18 cellular contexts compared by ENCODE assay signal in genomic region chr17:21075739-21076085, GRCh38. TPM values are rescaled to one million over a fixed set of nuclear protein-coding genes. Genes with fewer than 3 reads are reported as not detected.
DNase-seq lines count a peak whose midpoint lies in the region; ATAC-seq and TF ChIP-seq lines count a peak whose summit lies in the region.
"Had no signal": no experiment of that assay in that cellular context is flagged by ENCODE, and none has a peak within 500 bp of the region (broad histone marks: within the 10 kb centered on the region; RNA-seq: fewer than 3 reads in every experiment).

No MANE protein-coding gene starts in this region.

- H3K4me1 ChIP-seq in left ventricle myocardium inferior = peaks cover 4% of the 10 kb centered on the region
- H3K4me1 ChIP-seq in foreskin keratinocyte = peaks cover 5% of the 10 kb centered on the region
- H3K4me1 ChIP-seq in vagina = peaks cover 15% of the 10 kb centered on the region
- H3K4me1 ChIP-seq: A549 had no signal

- H3K36me3 ChIP-seq in left ventricle myocardium inferior (no peaks in the 10 kb centered on the region), vagina (no peaks in the 10 kb centered on the region)

- peaks cover 10% of the 10 kb centered on the region for H3K27me3 Mint-ChIP-seq in osteocyte (ENCODE audit: unreplicated experiment)
- H3K27me3 Mint-ChIP-seq: stimulated activated memory B cell treated with anti-CD40 and anti-IgM and Interleukin-4, amounts not matched to agents 10 μg/mL and 1 μg/mL and 100 μg/mL, for 72 hours had no signal

- H3K27ac ChIP-seq in left ventricle myocardium inferior (replicated peaks) (peak overlapping the region; percentile 11), foreskin keratinocyte (no peak overlapping the region), vagina (peak overlapping the region; percentile 26)
- H3K27ac ChIP-seq: A549, SK-N-MC had no signal

- H3K27me3 ChIP-seq in left ventricle myocardium inferior (ENCODE audit: low read depth) = peaks cover 6% of the 10 kb centered on the region
- peaks cover 8% of the 10 kb centered on the region for H3K27me3 ChIP-seq in foreskin keratinocyte
- no peaks in the 10 kb centered on the region for H3K27me3 ChIP-seq in vagina

- ATAC-seq in left ventricle myocardium superior (no peak), foreskin keratinocyte (peak; percentile 13), HG03095 (IDR thresholded peaks at IDR 0.05; ENCODE audit: unreplicated experiment) (no peak), GM19463 (IDR thresholded peaks at IDR 0.05; ENCODE audit: unreplicated experiment) (no peak)
- ATAC-seq: A549; activated CD4-positive, alpha-beta T cell treated with anti-CD3 and anti-CD28 coated beads for 36 hours; activated naive CD4-positive, alpha-beta T cell treated with anti-CD3 and anti-CD28 coated beads, Interleukin-2, amount 50 U/mL, for 72 hours; PC-3; stimulated activated memory B cell treated with anti-CD40 and anti-IgM and Interleukin-4, amounts not matched to agents 10 μg/mL and 1 μg/mL and 100 μg/mL, for 72 hours had no signal

- no peaks in the 10 kb centered on the region for H3K9me3 Mint-ChIP-seq in osteocyte (ENCODE audit: unreplicated experiment)
- H3K9me3 Mint-ChIP-seq: activated naive CD4-positive, alpha-beta T cell treated with anti-CD3 and anti-CD28 coated beads, Interleukin-2, amount 50 U/mL, for 72 hours; stimulated activated memory B cell treated with anti-CD40 and anti-IgM and Interleukin-4, amounts not matched to agents 10 μg/mL and 1 μg/mL and 100 μg/mL, for 72 hours had no signal

- no peaks in the 10 kb centered on the region for H3K36me3 Mint-ChIP-seq in osteocyte (ENCODE audit: unreplicated experiment)
- H3K36me3 Mint-ChIP-seq: activated naive CD4-positive, alpha-beta T cell treated with anti-CD3 and anti-CD28 coated beads, Interleukin-2, amount 50 U/mL, for 72 hours; stimulated activated memory B cell treated with anti-CD40 and anti-IgM and Interleukin-4, amounts not matched to agents 10 μg/mL and 1 μg/mL and 100 μg/mL, for 72 hours had no signal

- H3K4me1 Mint-ChIP-seq in osteocyte (ENCODE audit: unreplicated experiment) = peaks cover 14% of the 10 kb centered on the region
- H3K4me1 Mint-ChIP-seq: activated CD4-positive, alpha-beta T cell treated with anti-CD3 and anti-CD28 coated beads for 36 hours; stimulated activated memory B cell treated with anti-CD40 and anti-IgM and Interleukin-4, amounts not matched to agents 10 μg/mL and 1 μg/mL and 100 μg/mL, for 72 hours had no signal

- no peak for TF ChIP-seq CTCF in left ventricle myocardium inferior (IDR thresholded peaks at IDR 0.05; ENCODE audit: borderline replicate concordance)
- no peak for TF ChIP-seq CTCF in foreskin keratinocyte (conservative IDR thresholded peaks at IDR 0.05)
- TF ChIP-seq CTCF in osteocyte (IDR thresholded peaks at IDR 0.05) = no peak
- no peak for TF ChIP-seq CTCF in vagina (IDR thresholded peaks at IDR 0.05)

- DNase-seq in left ventricle myocardium inferior = no peak
- no peak for DNase-seq in left ventricle myocardium superior
- no peak for DNase-seq in foreskin keratinocyte
- DNase-seq in osteocyte (ENCODE audit: extremely low spot score, unreplicated experiment) = no peak
- no peak for DNase-seq in vagina (ENCODE audit: extremely low spot score in 2 of 2)
- no peak for DNase-seq in H4 (ENCODE audit: low spot score)
- DNase-seq: activated CD4-positive, alpha-beta T cell treated with anti-CD3 and anti-CD28 coated beads for 36 hours; effector CD4-positive, alpha-beta T cell; Kasumi-1; NCI-H2171 treated with DMSO at 0.1 percent for 48 hours; NCI-H748 treated with DMSO at 0.1 percent for 48 hours; PC-3 had no signal

- peak overlapping the region; percentile 9 for H3K27ac Mint-ChIP-seq in osteocyte (ENCODE audit: unreplicated experiment)
- H3K27ac Mint-ChIP-seq: activated CD4-positive, alpha-beta T cell treated with anti-CD3 and anti-CD28 coated beads for 36 hours; activated naive CD4-positive, alpha-beta T cell treated with anti-CD3 and anti-CD28 coated beads, Interleukin-2, amount 50 U/mL, for 72 hours; stimulated activated memory B cell treated with anti-CD40 and anti-IgM and Interleukin-4, amounts not matched to agents 10 μg/mL and 1 μg/mL and 100 μg/mL, for 72 hours had no signal

- H3K9me3 ChIP-seq in left ventricle myocardium inferior (replicated peaks) = no peaks in the 10 kb centered on the region
- no peaks in the 10 kb centered on the region for H3K9me3 ChIP-seq in vagina
- H3K9me3 ChIP-seq: A549 had no signal

- no peak overlapping the region for H3K4me3 Mint-ChIP-seq in osteocyte (ENCODE audit: unreplicated experiment)
- H3K4me3 Mint-ChIP-seq: activated CD4-positive, alpha-beta T cell treated with anti-CD3 and anti-CD28 coated beads for 36 hours; stimulated activated memory B cell treated with anti-CD40 and anti-IgM and Interleukin-4, amounts not matched to agents 10 μg/mL and 1 μg/mL and 100 μg/mL, for 72 hours had no signal

- intact Hi-C loops in left ventricle myocardium inferior (cut with micrococcal nuclease) (no loop called here), left ventricle myocardium superior (cut with micrococcal nuclease) (no loop called here), vagina (cut with DNase I) (no loop called here)

- TF ChIP-seq POLR2A in vagina (IDR thresholded peaks at IDR 0.05) = no peak

- H3K4me3 ChIP-seq in left ventricle myocardium inferior = no peak overlapping the region
- H3K4me3 ChIP-seq in vagina = no peak overlapping the region
- H3K4me3 ChIP-seq: A549, SK-N-MC had no signal

RNA-seq across cellular contexts. Expression of gene USP22, which starts 32.9 kb away (rescaled TPM):
- total RNA-seq in left ventricle myocardium inferior = 159 TPM
- 144 TPM for total RNA-seq in left ventricle myocardium superior
- 141 and 150 TPM in 2 replicates for total RNA-seq in foreskin keratinocyte
- 47.7 and 48.8 TPM in 2 replicates for polyA plus RNA-seq in foreskin keratinocyte
- 257 and 260 TPM in 2 replicates for total RNA-seq in osteocyte
- 79.1 TPM for total RNA-seq in vagina
- 139 and 179 TPM in 2 replicates for total RNA-seq in H4 (2014; rRNA removed; shearing (Covaris generic))

RNA-seq across cellular contexts. Expression of gene DHRS7B, which starts 51.1 kb away (rescaled TPM):
- total RNA-seq in left ventricle myocardium inferior = 33.4 TPM
- 18.6 TPM for total RNA-seq in left ventricle myocardium superior
- total RNA-seq in foreskin keratinocyte = 34.5 and 35.9 TPM in 2 replicates
- polyA plus RNA-seq in foreskin keratinocyte = 35.9 and 37.4 TPM in 2 replicates
- 15.7 and 20.1 TPM in 2 replicates for total RNA-seq in osteocyte
- total RNA-seq in vagina = 31.7 TPM
- total RNA-seq in H4 (2014; rRNA removed; shearing (Covaris generic)) = 16.2 and 37.0 TPM in 2 replicates
